Comparison of ENCODE assay signal across 1 cellular context in the genomic region with DNA sequence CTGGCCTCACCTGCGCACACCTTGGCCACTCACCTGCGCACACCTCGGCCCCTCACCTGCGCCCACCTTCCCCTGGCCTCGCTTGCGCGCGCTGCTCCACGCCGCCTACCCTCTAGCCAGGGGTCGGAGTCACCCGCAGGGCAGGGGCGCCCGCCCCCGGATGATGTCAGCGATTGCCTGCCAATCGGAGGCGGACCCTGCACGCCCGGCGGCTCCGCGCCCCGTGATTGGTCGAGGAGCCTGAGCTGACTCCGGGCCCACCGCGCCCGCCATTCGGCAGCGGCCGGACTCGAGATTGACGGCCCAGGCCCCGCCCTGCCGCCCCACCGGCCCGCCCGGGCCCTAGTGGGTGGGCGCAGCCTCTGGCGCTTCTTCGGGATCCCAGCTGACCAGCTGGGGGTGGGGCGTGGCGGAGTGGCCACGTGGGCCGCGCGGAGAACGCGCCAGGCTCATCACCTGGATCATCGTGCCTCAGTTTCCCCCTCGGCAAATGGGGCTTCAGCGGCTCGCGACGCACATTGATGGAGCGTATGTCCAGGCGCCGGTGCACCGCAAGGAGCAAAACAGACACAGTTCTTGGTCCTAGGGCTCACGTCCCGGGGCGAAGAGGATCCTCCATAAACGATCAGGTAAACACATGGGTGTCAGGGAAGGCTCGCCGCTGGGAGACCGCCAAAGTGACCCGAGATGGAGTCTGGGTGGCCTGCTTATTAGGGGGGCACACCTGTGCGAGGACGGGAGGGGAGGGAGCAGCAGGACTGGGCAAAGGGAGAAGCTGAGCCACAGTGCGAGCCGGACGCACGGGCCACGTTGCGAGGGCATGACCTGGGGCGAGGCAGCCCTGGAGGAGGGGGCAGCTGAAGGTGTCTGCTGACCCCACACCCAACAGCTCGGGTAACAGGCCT.
TF ChIP-seq lines count a peak whose summit lies in the region.

Gene DHCR7 (minus strand): TSS at position 137 of the 905 bp plus-strand sequence. CDS start 3,441 bp downstream, outside the sequence.

TF ChIP-seq in HepG2, 621 proteins besides CTCF, POLR2A, EP300 and RAD21 (continued from another document and continues in another):
- TF ChIP-seq ZBTB38 (CRISPR knock-in tag; IDR thresholded peaks at IDR 0.05), result peak; percentile 82
- peak; percentile 84; the same call in 1 of the 2 replicates for TF ChIP-seq IRX3 (CRISPR knock-in tag; IDR thresholded peaks at IDR 0.05; ENCODE audit: borderline replicate concordance, low read depth)
- TF ChIP-seq SRSF1 (optimal IDR thresholded peaks at IDR 0.05; ENCODE audit: low read depth, low read length), result no peak
- 0 out of 2 replicates have a peak, but pooled peaks have one; percentile 70 for TF ChIP-seq ZNF589 (CRISPR knock-in tag; conservative IDR thresholded peaks at IDR 0.05)
- TF ChIP-seq STAG1 (CRISPR knock-in tag; IDR thresholded peaks at IDR 0.05), result no peak
- TF ChIP-seq, protein P1, sequence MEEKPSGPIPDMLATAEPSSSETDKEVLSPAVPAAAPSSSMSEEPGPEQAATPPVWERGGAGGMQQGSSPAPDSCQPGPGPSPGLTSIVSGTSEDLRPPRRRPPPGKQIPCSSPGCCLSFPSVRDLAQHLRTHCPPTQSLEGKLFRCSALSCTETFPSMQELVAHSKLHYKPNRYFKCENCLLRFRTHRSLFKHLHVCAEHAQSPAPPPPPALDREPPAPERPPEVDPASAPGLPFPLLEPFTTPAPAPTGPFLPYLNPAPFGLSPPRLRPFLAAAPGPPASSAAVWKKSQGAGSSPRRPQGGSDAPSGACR (CRISPR knock-in tag; IDR thresholded peaks at IDR 0.05), result 0 out of 2 replicates have a peak, but pooled peaks have one; percentile 22
- TF ChIP-seq ASH2L (IDR thresholded peaks at IDR 0.05; ENCODE audit: insufficient read length, low read depth, low read length), result peak; percentile 62
- TF ChIP-seq ZFY (CRISPR knock-in tag; IDR thresholded peaks at IDR 0.05), result peak; percentile 45
- peak; percentile 37; the same call in 1 of the 2 replicates for TF ChIP-seq RNF2 (conservative IDR thresholded peaks at IDR 0.05; ENCODE audit: low read depth)
- TF ChIP-seq ZNF891 (CRISPR knock-in tag; IDR thresholded peaks at IDR 0.05), result peak; percentile 74; the same call in 1 of the 2 replicates
- TF ChIP-seq SMAD3 (CRISPR knock-in tag; IDR thresholded peaks at IDR 0.05), result no peak; the same call in 1 of the 2 replicates
- no peak for TF ChIP-seq GFI1 (CRISPR knock-in tag; IDR thresholded peaks at IDR 0.05; ENCODE audit: borderline replicate concordance)
- TF ChIP-seq HHEX (CRISPR knock-in tag; IDR thresholded peaks at IDR 0.05), result no peak
- no peak for TF ChIP-seq DBP (CRISPR knock-in tag; IDR thresholded peaks at IDR 0.05; ENCODE audit: not compliant biosample characterization)
- TF ChIP-seq NPAS2 (CRISPR knock-in tag; IDR thresholded peaks at IDR 0.05; ENCODE audit: borderline replicate concordance), result no peak
- no peak for TF ChIP-seq SIX4 (CRISPR knock-in tag; IDR thresholded peaks at IDR 0.05)
- TF ChIP-seq HNRNPH1 (optimal IDR thresholded peaks at IDR 0.05; ENCODE audit: low read depth, low read length), result no peak
- TF ChIP-seq, protein P2, sequence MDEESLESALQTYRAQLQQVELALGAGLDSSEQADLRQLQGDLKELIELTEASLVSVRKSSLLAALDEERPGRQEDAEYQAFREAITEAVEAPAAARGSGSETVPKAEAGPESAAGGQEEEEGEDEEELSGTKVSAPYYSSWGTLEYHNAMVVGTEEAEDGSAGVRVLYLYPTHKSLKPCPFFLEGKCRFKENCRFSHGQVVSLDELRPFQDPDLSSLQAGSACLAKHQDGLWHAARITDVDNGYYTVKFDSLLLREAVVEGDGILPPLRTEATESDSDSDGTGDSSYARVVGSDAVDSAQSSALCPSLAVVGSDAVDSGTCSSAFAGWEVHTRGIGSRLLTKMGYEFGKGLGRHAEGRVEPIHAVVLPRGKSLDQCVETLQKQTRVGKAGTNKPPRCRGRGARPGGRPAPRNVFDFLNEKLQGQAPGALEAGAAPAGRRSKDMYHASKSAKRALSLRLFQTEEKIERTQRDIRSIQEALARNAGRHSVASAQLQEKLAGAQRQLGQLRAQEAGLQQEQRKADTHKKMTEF (CRISPR knock-in tag; IDR thresholded peaks at IDR 0.05), result peak; percentile 71
- TF ChIP-seq SKIL (CRISPR knock-in tag; IDR thresholded peaks at IDR 0.05; ENCODE audit: borderline replicate concordance), result peak; percentile 51; the same call in 1 of the 2 replicates
- TF ChIP-seq ATF7-NPFF (CRISPR knock-in tag; IDR thresholded peaks at IDR 0.05; ENCODE audit: low read depth), result no peak
- TF ChIP-seq MLXIP (CRISPR knock-in tag; IDR thresholded peaks at IDR 0.05; ENCODE audit: borderline replicate concordance), result no peak
- TF ChIP-seq ZNF572 (CRISPR knock-in tag; IDR thresholded peaks at IDR 0.05), result peak; percentile 53; the same call in 1 of the 2 replicates
- TF ChIP-seq BHLHE40 (IDR thresholded peaks at IDR 0.05; ENCODE audit: low read length), result no peak
- TF ChIP-seq ZNF296 (CRISPR knock-in tag; conservative IDR thresholded peaks at IDR 0.05), result peak; percentile 43; the same call in 1 of the 2 replicates
- TF ChIP-seq NR2F6 (IDR thresholded peaks at IDR 0.05), result 0 out of 2 replicates have a peak, but pooled peaks have one; percentile 45
- TF ChIP-seq NR2F6 (CRISPR knock-in tag; IDR thresholded peaks at IDR 0.05), result peak; percentile 67
- TF ChIP-seq ZNF281 (CRISPR knock-in tag; IDR thresholded peaks at IDR 0.05; ENCODE audit: borderline replicate concordance), result peak; percentile 71
- TF ChIP-seq ZNF792 (CRISPR knock-in tag; IDR thresholded peaks at IDR 0.05), result peak; percentile 17; the same call in 1 of the 2 replicates
- peak; percentile 40; the same call in 1 of the 2 replicates for TF ChIP-seq ZNF510 (CRISPR knock-in tag; IDR thresholded peaks at IDR 0.05; ENCODE audit: low read depth)
- TF ChIP-seq TFDP1 (CRISPR knock-in tag; IDR thresholded peaks at IDR 0.05; ENCODE audit: borderline replicate concordance), result peak; percentile 87
- peak; percentile 89 for TF ChIP-seq ZNF883 (CRISPR knock-in tag; IDR thresholded peaks at IDR 0.05; ENCODE audit: not compliant biosample characterization)
- TF ChIP-seq MEF2D (CRISPR knock-in tag; IDR thresholded peaks at IDR 0.05), result peak; percentile 49
- TF ChIP-seq, protein P3, sequence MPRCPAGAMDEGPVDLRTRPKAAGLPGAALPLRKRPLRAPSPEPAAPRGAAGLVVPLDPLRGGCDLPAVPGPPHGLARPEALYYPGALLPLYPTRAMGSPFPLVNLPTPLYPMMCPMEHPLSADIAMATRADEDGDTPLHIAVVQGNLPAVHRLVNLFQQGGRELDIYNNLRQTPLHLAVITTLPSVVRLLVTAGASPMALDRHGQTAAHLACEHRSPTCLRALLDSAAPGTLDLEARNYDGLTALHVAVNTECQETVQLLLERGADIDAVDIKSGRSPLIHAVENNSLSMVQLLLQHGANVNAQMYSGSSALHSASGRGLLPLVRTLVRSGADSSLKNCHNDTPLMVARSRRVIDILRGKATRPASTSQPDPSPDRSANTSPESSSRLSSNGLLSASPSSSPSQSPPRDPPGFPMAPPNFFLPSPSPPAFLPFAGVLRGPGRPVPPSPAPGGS (CRISPR knock-in tag; IDR thresholded peaks at IDR 0.05), result peak; percentile 82; the same call in 1 of the 2 replicates
- no peak; the same call in 1 of the 2 replicates for TF ChIP-seq ZFP82 (CRISPR knock-in tag; IDR thresholded peaks at IDR 0.05; ENCODE audit: borderline replicate concordance)
- TF ChIP-seq, protein P4, sequence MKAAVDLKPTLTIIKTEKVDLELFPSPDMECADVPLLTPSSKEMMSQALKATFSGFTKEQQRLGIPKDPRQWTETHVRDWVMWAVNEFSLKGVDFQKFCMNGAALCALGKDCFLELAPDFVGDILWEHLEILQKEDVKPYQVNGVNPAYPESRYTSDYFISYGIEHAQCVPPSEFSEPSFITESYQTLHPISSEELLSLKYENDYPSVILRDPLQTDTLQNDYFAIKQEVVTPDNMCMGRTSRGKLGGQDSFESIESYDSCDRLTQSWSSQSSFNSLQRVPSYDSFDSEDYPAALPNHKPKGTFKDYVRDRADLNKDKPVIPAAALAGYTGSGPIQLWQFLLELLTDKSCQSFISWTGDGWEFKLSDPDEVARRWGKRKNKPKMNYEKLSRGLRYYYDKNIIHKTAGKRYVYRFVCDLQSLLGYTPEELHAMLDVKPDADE (CRISPR knock-in tag; IDR thresholded peaks at IDR 0.05), result no peak
- TF ChIP-seq ETV5 (CRISPR knock-in tag; IDR thresholded peaks at IDR 0.05; ENCODE audit: borderline replicate concordance), result peak; percentile 19; the same call in 1 of the 2 replicates
- TF ChIP-seq RXRB (CRISPR knock-in tag; IDR thresholded peaks at IDR 0.05; ENCODE audit: borderline replicate concordance), result peak; percentile 10; the same call in 1 of the 2 replicates
- TF ChIP-seq SP1 (IDR thresholded peaks at IDR 0.05), result no peak
- TF ChIP-seq SP1 (CRISPR knock-in tag; IDR thresholded peaks at IDR 0.05), result peak; percentile 83
- TF ChIP-seq ZNF547 (CRISPR knock-in tag; IDR thresholded peaks at IDR 0.05), result 0 out of 2 replicates have a peak, but pooled peaks have one; percentile 25
- peak; percentile 85 for TF ChIP-seq PBX2 (CRISPR knock-in tag; IDR thresholded peaks at IDR 0.05)
- no peak for TF ChIP-seq CCAR2 (optimal IDR thresholded peaks at IDR 0.05; ENCODE audit: low read depth, low read length)
- peak; percentile 49; the same call in 1 of the 2 replicates for TF ChIP-seq TARDBP (CRISPR knock-in tag; IDR thresholded peaks at IDR 0.05)
- TF ChIP-seq ZNF501 (CRISPR knock-in tag; IDR thresholded peaks at IDR 0.05), result peak; percentile 92
